Comparison of ENCODE assay signal across 8 cellular contexts in the genomic region with DNA sequence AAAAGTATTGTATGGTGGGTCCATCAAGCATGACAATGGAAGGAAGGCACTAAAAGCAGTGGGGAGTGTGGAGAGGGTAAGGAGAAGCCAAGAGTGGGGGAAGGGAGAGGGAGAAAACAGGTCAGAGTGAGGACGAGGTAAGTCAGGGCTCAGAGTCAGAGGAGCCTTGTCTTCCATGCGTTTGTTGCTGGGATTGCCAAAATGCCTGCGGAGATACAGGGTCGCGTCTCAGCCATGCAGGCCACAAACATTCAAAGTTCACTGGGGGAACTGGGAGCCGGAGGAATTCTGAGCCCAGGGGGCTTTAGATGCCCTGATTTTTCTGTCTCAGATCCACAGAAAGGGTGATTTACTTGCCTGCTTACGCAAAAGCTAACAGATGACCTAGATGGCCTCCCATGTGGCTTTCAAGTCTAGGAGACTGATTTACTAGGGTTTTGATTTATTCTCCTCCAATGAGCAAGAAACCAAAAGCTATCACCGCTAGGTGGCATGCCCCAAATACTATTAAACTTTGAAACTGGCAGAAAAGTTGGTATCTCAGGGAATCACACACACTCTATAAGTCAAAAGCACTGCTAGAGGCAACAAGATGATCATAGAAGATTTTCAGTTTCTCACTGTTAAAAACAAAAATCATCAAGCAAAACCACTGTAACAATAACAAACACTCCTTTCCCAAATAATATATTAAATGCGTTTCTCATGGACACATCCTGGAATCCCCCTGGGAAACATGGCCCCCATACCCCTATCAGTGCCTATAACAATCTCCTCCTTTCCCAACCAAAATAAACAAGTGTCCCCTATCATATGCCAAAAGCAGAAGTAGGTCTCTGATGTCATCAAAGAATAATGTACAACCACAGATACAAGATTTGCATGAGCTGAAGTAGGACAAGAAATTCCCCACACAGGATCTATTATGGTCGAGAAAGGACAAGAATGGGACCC. TPM values are rescaled to one million over a fixed set of nuclear protein-coding genes. Genes with fewer than 3 reads are reported as not detected.
DNase-seq lines count a peak whose midpoint lies in the region; ATAC-seq, FAIRE-seq and TF ChIP-seq lines count a peak whose summit lies in the region.

No MANE protein-coding gene starts in this region.

- H3K9me3 Mint-ChIP-seq in activated naive CD4-positive, alpha-beta T cell treated with anti-CD3 and anti-CD28 coated beads, Interleukin-2, amount 10 ng/mL, durations not matched to agents 7 days and 5 days, result no peaks in the 10 kb centered on the region
- no peaks in the 10 kb centered on the region for H3K9me3 Mint-ChIP-seq in glutamatergic neuron (ENCODE audit: unreplicated experiment)

- H3K27me3 ChIP-seq in HL-60 (ENCODE audit: insufficient read depth, poor library complexity, severe bottlenecking), result no peaks in the 10 kb centered on the region

- H3K27me3 Mint-ChIP-seq in activated naive CD4-positive, alpha-beta T cell treated with anti-CD3 and anti-CD28 coated beads, Interleukin-2, amount 10 ng/mL, durations not matched to agents 7 days and 5 days, result no peaks in the 10 kb centered on the region
- no peaks in the 10 kb centered on the region for H3K27me3 Mint-ChIP-seq in glutamatergic neuron (ENCODE audit: unreplicated experiment)

- peaks cover 27% of the 10 kb centered on the region for H3K4me1 Mint-ChIP-seq in activated naive CD4-positive, alpha-beta T cell treated with anti-CD3 and anti-CD28 coated beads, Interleukin-2, amount 10 ng/mL, durations not matched to agents 7 days and 5 days
- H3K4me1 Mint-ChIP-seq in glutamatergic neuron (ENCODE audit: low read depth, unreplicated experiment), result no peaks in the 10 kb centered on the region

- peak; percentile 72 for FAIRE-seq in RCC 7860 (lab: Jason Lieb, UNC)

- no peak overlapping the region for H3K4me3 Mint-ChIP-seq in activated naive CD4-positive, alpha-beta T cell treated with anti-CD3 and anti-CD28 coated beads, Interleukin-2, amount 10 ng/mL, durations not matched to agents 7 days and 5 days
- peak overlapping the region; percentile 52 for H3K4me3 Mint-ChIP-seq in glutamatergic neuron (ENCODE audit: unreplicated experiment)

- peak; percentile 73 for ATAC-seq in GM21381 (IDR thresholded peaks at IDR 0.05; ENCODE audit: unreplicated experiment)

- peak overlapping the region; percentile 75 for H3K27ac ChIP-seq in HL-60 (replicated peaks)
- H3K27ac ChIP-seq in coronary artery, result no peak overlapping the region

- H3K36me3 Mint-ChIP-seq in activated naive CD4-positive, alpha-beta T cell treated with anti-CD3 and anti-CD28 coated beads, Interleukin-2, amount 10 ng/mL, durations not matched to agents 7 days and 5 days, result peaks cover 4% of the 10 kb centered on the region
- H3K36me3 Mint-ChIP-seq in glutamatergic neuron (ENCODE audit: unreplicated experiment), result no peaks in the 10 kb centered on the region

- DNase-seq in EH (ENCODE audit: low read depth) (peak; percentile 87), HL-60 (ENCODE audit: low read depth in 1 of 2, low spot score in 1 of 2) (peak in 1 of 2 experiments; percentile 57), RCC 7860 (ENCODE audit: low spot score) (peak; percentile 62), glutamatergic neuron (no peak), pons (ENCODE audit: low spot score) (peak; percentile 83), coronary artery (ENCODE audit: low spot score) (no peak)
- DNase-seq in activated naive CD4-positive, alpha-beta T cell treated with anti-CD3 and anti-CD28 coated beads, Interleukin-2, amount 10 ng/mL, durations not matched to agents 7 days and 5 days, result peak; percentile 81

- CTCF ChIA-PET in activated naive CD4-positive, alpha-beta T cell treated with anti-CD3 and anti-CD28 coated beads, Interleukin-2, amount 10 ng/mL, durations not matched to agents 7 days and 5 days (lab: Charles Lee), result interaction anchor here (0.7 to 2.1 kb wide), 8 partner anchors 9 to 259 kb away, joined by 3 to 7 read pairs (median 3); no protein-coding TSS in a partner anchor

- no peak overlapping the region for H3K4me3 ChIP-seq in HL-60 (replicated peaks; ENCODE audit: insufficient read depth, low read length)
- H3K4me3 ChIP-seq in coronary artery, result no peak overlapping the region

- TF ChIP-seq CTCF in HL-60 (IDR thresholded peaks at IDR 0.05; ENCODE audit: insufficient read depth, low read length) (peak; percentile 26), glutamatergic neuron (IDR thresholded peaks at IDR 0.05; ENCODE audit: partially characterized antibody, unreplicated experiment) (peak; percentile 68), coronary artery (IDR thresholded peaks at IDR 0.05) (no peak)

- no peak overlapping the region for H3K27ac Mint-ChIP-seq in activated naive CD4-positive, alpha-beta T cell treated with anti-CD3 and anti-CD28 coated beads, Interleukin-2, amount 10 ng/mL, durations not matched to agents 7 days and 5 days
- no peak overlapping the region for H3K27ac Mint-ChIP-seq in glutamatergic neuron (ENCODE audit: unreplicated experiment)

RNA-seq across cellular contexts. Expression of gene MDM1, which starts 26.6 kb away (rescaled TPM):
- total RNA-seq in glutamatergic neuron (ENCODE audit: unreplicated experiment), result 7.9 TPM

Comparison
In these comparisons a context has a peak if more than half of its experiments do, and no peak if none do; other contexts are left out.
1. DNase-seq: peak in EH (single experiment), RCC 7860 (single experiment), activated naive CD4-positive, alpha-beta T cell treated with anti-CD3 and anti-CD28 coated beads, Interleukin-2, amount 10 ng/mL, durations not matched to agents 7 days and 5 days (single experiment) and pons (single experiment); none in glutamatergic neuron (single experiment) and coronary artery (single experiment).